Comparison of ENCODE assay signal across 12 cellular contexts in genomic region chr7:81501220-81501619, GRCh38.
A peak's percentile ranks its signal among the peaks of the same experiment; 100 is the strongest.
DNase-seq lines count a peak whose midpoint lies in the region; ATAC-seq, FAIRE-seq and TF ChIP-seq lines count a peak whose summit lies in the region.
"Had no signal": no experiment of that assay in that cellular context is flagged by ENCODE, and none has a peak within 500 bp of the region (broad histone marks: within the 10 kb centered on the region; RNA-seq: fewer than 3 reads in every experiment).

No MANE protein-coding gene starts in this region.

- H3K36me3 ChIP-seq in GM23248 (ENCODE audit: low read depth) (no peaks in the 10 kb centered on the region), OCI-LY7 (ENCODE audit: insufficient read depth, low read length) (no peaks in the 10 kb centered on the region)

- intact Hi-C loops in OCI-LY7 (cut with micrococcal nuclease; ENCODE audit: unreplicated experiment) = loop anchor here (5.0 kb wide), 1 partner anchor 456 kb away; no protein-coding TSS in a partner anchor

- TF ChIP-seq RAD21 in A549 (conservative IDR thresholded peaks at IDR 0.05 in 1 of 2, IDR thresholded peaks at IDR 0.05 in 1 of 2) = peak; percentile 83 to 88

- peak; percentile 82 for FAIRE-seq in A549 (lab: Jason Lieb, UNC)
- no peak for FAIRE-seq in frontal cortex (lab: Jason Lieb, UNC)

- CTCF ChIA-PET in A549 (lab: Yijun Ruan, JAX) (interaction anchor here (0.6 to 5.1 kb wide), 26 partner anchors 10 to 1229 kb away, joined by 3 to 64 read pairs (median 4); partner anchors contain the start of gene HGF), OCI-LY7 (lab: Charles Lee; ENCODE audit: unreplicated experiment) (no interaction called here)

- H3K4me2 ChIP-seq in A549 = no peak overlapping the region
- no peak overlapping the region for H3K4me2 ChIP-seq in GM23248 (ENCODE audit: unreplicated experiment)
- H3K4me2 ChIP-seq in OCI-LY7 (ENCODE audit: low read length) = no peak overlapping the region

- peak in 1 of 2 experiments; percentile 47; a peak in 3 of 6 replicates for ATAC-seq in A549
- ATAC-seq in activated T-cell treated with anti-CD3 and anti-CD28 coated beads, Interleukin-2, amount 50 U/mL, for 72 hours (replicated peaks in 1 of 2) = no peak
- ATAC-seq: left lobe of liver had no signal

- no peak for TF ChIP-seq EP300 in A549 (IDR thresholded peaks at IDR 0.05)

- H3K4me1 Mint-ChIP-seq in activated T-cell treated with anti-CD3 and anti-CD28 coated beads, Interleukin-2, amount 50 U/mL, for 72 hours (ENCODE audit: low read depth) = no peaks in the 10 kb centered on the region
- H3K4me1 Mint-ChIP-seq: activated naive CD4-positive, alpha-beta T cell treated with anti-CD3 and anti-CD28 coated beads, Interleukin-2, amount 50 U/mL, for 24 hours had no signal

- H4K20me1 ChIP-seq in GM23248 (ENCODE audit: insufficient read depth) = no peaks in the 10 kb centered on the region
- H4K20me1 ChIP-seq in OCI-LY7 (ENCODE audit: insufficient read depth, low read length) = no peaks in the 10 kb centered on the region

- H3F3A ChIP-seq in GM23248 (ENCODE audit: insufficient read depth) = no peaks in the 10 kb centered on the region

- no peaks in the 10 kb centered on the region for H3K79me2 ChIP-seq in GM23248 (ENCODE audit: insufficient read depth)
- H3K79me2 ChIP-seq in OCI-LY7 (ENCODE audit: insufficient read depth, low read depth, low read length) = no peaks in the 10 kb centered on the region

- no TSS peak for BruUV-seq in OCI-LY7 (replicated peaks; lab: Mats Ljungman, UMichigan)

- WGBS in A549 (ENCODE audit: missing lambda C conversion rate) = 41% methylated on average over 2 of the region's 2 CpGs
- 52 to 53% methylated on average over 2 of the region's 2 CpGs for WGBS in GM23248 (ENCODE audit: low coverage in 1 of 2, low lambda C conversion rate in 2 of 2, missing lambda C conversion rate in 2 of 2), 2 experiments

- no peak overlapping the region for H3K27ac Mint-ChIP-seq in activated T-cell treated with anti-CD3 and anti-CD28 coated beads, Interleukin-2, amount 50 U/mL, for 72 hours
- H3K27ac Mint-ChIP-seq: activated naive CD4-positive, alpha-beta T cell treated with anti-CD3 and anti-CD28 coated beads, Interleukin-2, amount 50 U/mL, for 24 hours had no signal

- POLR2A ChIA-PET in A549 (lab: Yijun Ruan, JAX) = no interaction called here
- POLR2A ChIA-PET in OCI-LY7 (lab: Charles Lee) = interaction anchor here (0.6 to 1.5 kb wide), 3 partner anchors 13 to 455 kb away, joined by 4 to 5 read pairs (median 4); no protein-coding TSS in a partner anchor

- TF ChIP-seq CTCF in A549 (IDR thresholded peaks at IDR 0.05) = peak; percentile 76
- 0 out of 2 replicates have a peak, but pooled peaks have one; percentile 40 for TF ChIP-seq CTCF in OCI-LY7 (conservative IDR thresholded peaks at IDR 0.05; ENCODE audit: low read length)

- no peaks in the 10 kb centered on the region for H3K9me2 ChIP-seq in GM23248 (ENCODE audit: insufficient read depth)
- no peaks in the 10 kb centered on the region for H3K9me2 ChIP-seq in OCI-LY7 (ENCODE audit: insufficient read depth, low read length)

- H3K36me3 Mint-ChIP-seq in activated T-cell treated with anti-CD3 and anti-CD28 coated beads, Interleukin-2, amount 50 U/mL, for 72 hours (ENCODE audit: insufficient read depth in 2 of 2) = no peaks in the 10 kb centered on the region
- H3K36me3 Mint-ChIP-seq: activated naive CD4-positive, alpha-beta T cell treated with anti-CD3 and anti-CD28 coated beads, Interleukin-2, amount 50 U/mL, for 24 hours had no signal

- H3K27me3 ChIP-seq in GM23248 (replicated peaks; ENCODE audit: insufficient read depth) = no peaks in the 10 kb centered on the region

- in situ Hi-C loops in GM23248 (cut with MboI) = loop anchor here (10.0 to 25.0 kb wide), 3 partner anchors 211 to 524 kb away; no protein-coding TSS in a partner anchor

- no peaks in the 10 kb centered on the region for H3K27me3 Mint-ChIP-seq in activated T-cell treated with anti-CD3 and anti-CD28 coated beads, Interleukin-2, amount 50 U/mL, for 72 hours (ENCODE audit: low read depth)
- H3K27me3 Mint-ChIP-seq: activated naive CD4-positive, alpha-beta T cell treated with anti-CD3 and anti-CD28 coated beads, Interleukin-2, amount 50 U/mL, for 24 hours had no signal

- H3K9me3 ChIP-seq in A549 = peaks cover 2% of the 10 kb centered on the region; the same call in 1 of the 3 replicates
- no peaks in the 10 kb centered on the region for H3K9me3 ChIP-seq in GM23248 (ENCODE audit: low read depth)
- no peaks in the 10 kb centered on the region for H3K9me3 ChIP-seq in OCI-LY7 (ENCODE audit: low read length)

- no peak overlapping the region for H3K9ac ChIP-seq in GM23248

- no peak overlapping the region for H3K4me3 Mint-ChIP-seq in activated T-cell treated with anti-CD3 and anti-CD28 coated beads, Interleukin-2, amount 50 U/mL, for 72 hours
- H3K4me3 Mint-ChIP-seq: activated naive CD4-positive, alpha-beta T cell treated with anti-CD3 and anti-CD28 coated beads, Interleukin-2, amount 50 U/mL, for 24 hours had no signal

- peaks cover 23% of the 10 kb centered on the region for H3K4me1 ChIP-seq in A549
- peaks cover 6% of the 10 kb centered on the region for H3K4me1 ChIP-seq in GM23248 (ENCODE audit: insufficient read depth)
- H3K4me1 ChIP-seq in OCI-LY7 (ENCODE audit: insufficient read depth, low read length, poor library complexity, severe bottlenecking) = no peaks in the 10 kb centered on the region

- peak overlapping the region; percentile 76 to 85; a peak in 4 of 6 replicates for H3K27ac ChIP-seq in A549
- H3K27ac ChIP-seq in GM23248 = no peak overlapping the region
- H3K27ac ChIP-seq in OCI-LY7 (ENCODE audit: low read depth, low read length, poor library complexity, severe bottlenecking) = no peak overlapping the region

- no peak for TF ChIP-seq POLR2A in A549 (IDR thresholded peaks at IDR 0.05; ENCODE audit: low read length)

- H2AFZ ChIP-seq in GM23248 (no peak overlapping the region), OCI-LY7 (ENCODE audit: low read length) (no peak overlapping the region)

- no peak overlapping the region for H3K4me3 ChIP-seq in A549
- no peak overlapping the region for H3K4me3 ChIP-seq in GM23248
- no peak overlapping the region for H3K4me3 ChIP-seq in OCI-LY7 (ENCODE audit: low read depth, low read length, poor library complexity, severe bottlenecking)

- DNase-seq in A549 (ENCODE audit: low read depth in 1 of 2, low spot score in 1 of 2) (peak in 1 of 2 experiments; percentile 50), GM23248 (peak; percentile 53), OCI-LY7 (ENCODE audit: low spot score) (peak; percentile 1), fibroblast of gingiva (ENCODE audit: low read depth) (peak; percentile 51), frontal cortex (ENCODE audit: low spot score in 2 of 2) (no peak), epidermal melanocyte (ENCODE audit: insufficient read length, low spot score) (no peak), germinal center (ENCODE audit: low spot score) (no peak)
- DNase-seq in activated T-cell treated with anti-CD3 and anti-CD28 coated beads, Interleukin-2, amount 50 U/mL, for 72 hours = no peak
- DNase-seq: stimulated activated CD4-positive, alpha-beta T cell treated with anti-CD3 and anti-CD28 coated beads, Interleukin-2, amount 100 ng/mL, for 48 hours; T-helper 1 cell had no signal

- no peaks in the 10 kb centered on the region for H3K9me3 Mint-ChIP-seq in activated T-cell treated with anti-CD3 and anti-CD28 coated beads, Interleukin-2, amount 50 U/mL, for 72 hours
- H3K9me3 Mint-ChIP-seq: activated naive CD4-positive, alpha-beta T cell treated with anti-CD3 and anti-CD28 coated beads, Interleukin-2, amount 50 U/mL, for 24 hours had no signal

TF ChIP-seq in A549, 52 proteins besides CTCF, POLR2A, EP300 and RAD21:
- TF ChIP-seq RARB (CRISPR knock-in tag; IDR thresholded peaks at IDR 0.05) = no peak
- TF ChIP-seq MAZ (IDR thresholded peaks at IDR 0.05; ENCODE audit: borderline replicate concordance, low read depth, low read length) = no peak
- TF ChIP-seq BHLHE40 (IDR thresholded peaks at IDR 0.05; ENCODE audit: low read depth, low read length) = no peak
- no peak for TF ChIP-seq HMGXB4 (CRISPR knock-in tag; IDR thresholded peaks at IDR 0.05; ENCODE audit: borderline replicate concordance)
- peak; percentile 92 for TF ChIP-seq SMC3 (IDR thresholded peaks at IDR 0.05)
- TF ChIP-seq RNF2 (IDR thresholded peaks at IDR 0.05; ENCODE audit: borderline replicate concordance, low read depth) = no peak

Comparison
In these comparisons a context has a peak if more than half of its experiments do, and no peak if none do; other contexts are left out.
1. DNase-seq: peak in GM23248 (single experiment), OCI-LY7 (single experiment) and fibroblast of gingiva (single experiment); none in activated T-cell treated with anti-CD3 and anti-CD28 coated beads, Interleukin-2, amount 50 U/mL, for 72 hours (0 of 2), frontal cortex (0 of 2), epidermal melanocyte (single experiment) and germinal center (single experiment).
2. H3K27ac ChIP-seq: peak in A549 (2 of 2); none in GM23248 (single experiment) and OCI-LY7 (single experiment).